Comparison of ENCODE assay signal across 18 cellular contexts in genomic region chr1:170460379-170460778, GRCh38.
"Had no signal": no experiment of that assay in that cellular context is flagged by ENCODE, and none has a peak within 500 bp of the region (broad histone marks: within the 10 kb centered on the region; RNA-seq: fewer than 3 reads in every experiment).

No MANE protein-coding gene starts in this region.

- ATAC-seq: activated T-helper 17 cell treated with anti-CD3 and anti-CD28 coated beads, Interleukin-2, amount 50 U/mL, for 72 hours; gastrocnemius medialis; heart left ventricle; lower lobe of right lung; stimulated activated memory B cell treated with anti-CD40 and anti-IgM and Interleukin-4, amounts not matched to agents 10 μg/mL and 1 μg/mL and 100 μg/mL, for 72 hours had no signal

- DNase-seq: activated CD4-positive, alpha-beta T cell treated with anti-CD3 and anti-CD28 coated beads, Interleukin-2, amount 50 U/mL, for 48 hours; activated naive CD4-positive, alpha-beta T cell treated with Interleukin-2 at 50 U/mL for 16 hours; aorta; gastrocnemius medialis; heart left ventricle; lower lobe of right lung; midbrain; posterior cingulate gyrus; retina; stimulated activated CD4-positive, alpha-beta T cell treated with anti-CD3 and anti-CD28 coated beads, Interleukin-12 subunit alpha, Interleukin-12 subunit beta, amount 100 ng/mL, for 4 hours; stimulated activated CD4-positive, alpha-beta T cell treated with anti-CD3 and anti-CD28 coated beads, Interleukin-2, amount 100 ng/mL, for 24 hours; uterus; WERI-Rb-1 had no signal

- H3K9me3 ChIP-seq: gastrocnemius medialis, lower lobe of right lung, uterus had no signal

- H3K36me3 ChIP-seq: gastrocnemius medialis, heart left ventricle, lower lobe of right lung, tibial nerve, uterus, WERI-Rb-1 had no signal

- H3K27me3 ChIP-seq: gastrocnemius medialis, heart left ventricle, tibial nerve, uterus had no signal

- H3K4me1 ChIP-seq: gastrocnemius medialis, lower lobe of right lung, tibial nerve, uterus had no signal

- H3K27ac ChIP-seq: epithelial cell of prostate, gastrocnemius medialis, heart left ventricle, lower lobe of right lung, tibial nerve, uterus, WERI-Rb-1 had no signal

- FAIRE-seq: bronchial epithelial cell had no signal

- H3K4me3 ChIP-seq: gastrocnemius medialis, heart left ventricle, lower lobe of right lung, tibial nerve, uterus had no signal
